In genomic region chr12:879641-880040, GRCh38 we compare ENCODE assay signal across 21 cellular contexts.
DNase-seq lines count a peak whose midpoint lies in the region; ATAC-seq, FAIRE-seq and TF ChIP-seq lines count a peak whose summit lies in the region.
"Had no signal": no experiment of that assay in that cellular context is flagged by ENCODE, and none has a peak within 500 bp of the region (broad histone marks: within the 10 kb centered on the region; RNA-seq: fewer than 3 reads in every experiment).

No MANE protein-coding gene starts in this region.

- H3K27me3 Mint-ChIP-seq in CD8-positive, alpha-beta memory T cell: no peaks in the 10 kb centered on the region
- H3K27me3 Mint-ChIP-seq in astrocyte (ENCODE audit: low read depth, unreplicated experiment): no peaks in the 10 kb centered on the region

- H3K9ac ChIP-seq in astrocyte (ENCODE audit: low read length): no peak overlapping the region

- no peak overlapping the region for H2AFZ ChIP-seq in astrocyte (ENCODE audit: low read depth, low read length)

- TF ChIP-seq CTCF in astrocyte (IDR thresholded peaks at IDR 0.05; ENCODE audit: insufficient read depth, low read depth, low read length): no peak

- no peak overlapping the region for H3K4me3 ChIP-seq in CD8-positive, alpha-beta memory T cell (ENCODE audit: low read length)
- no peak overlapping the region for H3K4me3 ChIP-seq in astrocyte (ENCODE audit: insufficient read depth, low read depth, low read length)
- H3K4me3 ChIP-seq: cardiac muscle cell, spleen, suprapubic skin had no signal

- peaks cover 2 to 81% (median 27%) of the 10 kb centered on the region in 3 donors for H3K36me3 Mint-ChIP-seq in CD8-positive, alpha-beta memory T cell
- H3K36me3 Mint-ChIP-seq in astrocyte (ENCODE audit: low read depth, unreplicated experiment): peaks cover 8% of the 10 kb centered on the region

- H3K27me3 ChIP-seq in CD8-positive, alpha-beta memory T cell (ENCODE audit: insufficient read depth, low read length, poor library complexity, severe bottlenecking): no peaks in the 10 kb centered on the region
- H3K27me3 ChIP-seq in astrocyte (ENCODE audit: insufficient read depth, low read length): no peaks in the 10 kb centered on the region
- H3K27me3 ChIP-seq: cardiac muscle cell, spleen, suprapubic skin had no signal

- peaks cover 55% of the 10 kb centered on the region for H3K36me3 ChIP-seq in CD8-positive, alpha-beta memory T cell (ENCODE audit: insufficient read depth, low read length)
- H3K36me3 ChIP-seq in astrocyte (ENCODE audit: insufficient read depth, low read length): peaks cover 46% of the 10 kb centered on the region

- peaks cover 0 to 4% (median 0%) of the 10 kb centered on the region in 3 donors for H3K4me1 Mint-ChIP-seq in CD8-positive, alpha-beta memory T cell
- peaks cover 21% of the 10 kb centered on the region for H3K4me1 Mint-ChIP-seq in astrocyte (ENCODE audit: low read depth, unreplicated experiment)

- ATAC-seq in HG03469 (IDR thresholded peaks at IDR 0.05; ENCODE audit: unreplicated experiment): no peak
- ATAC-seq in HG02610 (IDR thresholded peaks at IDR 0.05; ENCODE audit: unreplicated experiment): no peak
- ATAC-seq: CD8-positive, alpha-beta T cell; HepG2 had no signal

- H3K79me2 ChIP-seq in astrocyte (ENCODE audit: insufficient read depth, low read length): no peaks in the 10 kb centered on the region

- POLR2A ChIA-PET in CD8-positive, alpha-beta memory T cell (lab: Charles Lee): interaction anchor here (0.7 kb wide), 1 partner anchor 704 kb away, joined by 3 read pairs; no protein-coding TSS in a partner anchor

- no peak overlapping the region for H3K27ac ChIP-seq in CD8-positive, alpha-beta memory T cell (ENCODE audit: low read depth, low read length)
- H3K27ac ChIP-seq in astrocyte (ENCODE audit: low read depth, low read length): no peak overlapping the region
- H3K27ac ChIP-seq: cardiac muscle cell, epithelial cell of prostate, spleen, suprapubic skin had no signal

- no peaks in the 10 kb centered on the region for H4K20me1 ChIP-seq in astrocyte (ENCODE audit: insufficient read depth, low read length)

- H3K27ac Mint-ChIP-seq in CD8-positive, alpha-beta memory T cell: peak overlapping the region in 5 of 8 donors; percentile 33 to 76 (median 53)
- peak overlapping the region; percentile 43 for H3K27ac Mint-ChIP-seq in astrocyte (ENCODE audit: unreplicated experiment)
- H3K27ac Mint-ChIP-seq: activated T-helper 2 cell treated with anti-CD3 and anti-CD28 coated beads, Interferon-gamma antibody, Interleukin-2, Interleukin-4, amounts not matched to agents 10 μg/mL and 5 μg/mL and 100 μg/mL, durations not matched to agents 14 hours and 24 hours and 36 hours; CD8-positive, alpha-beta T cell had no signal

- no peaks in the 10 kb centered on the region for H3K4me1 ChIP-seq in CD8-positive, alpha-beta memory T cell (ENCODE audit: insufficient read depth, low read length)
- peaks cover 5% of the 10 kb centered on the region for H3K4me1 ChIP-seq in astrocyte (ENCODE audit: insufficient read depth, low read length)
- H3K4me1 ChIP-seq: spleen, suprapubic skin had no signal

- FAIRE-seq in HTR-8/SVneo (lab: Jason Lieb, UNC) (peak; percentile 63), astrocyte (lab: Jason Lieb, UNC) (no peak)
- FAIRE-seq: HepG2, RCC 7860 had no signal

- no peaks in the 10 kb centered on the region for H3K9me3 ChIP-seq in CD8-positive, alpha-beta memory T cell (ENCODE audit: low read length)
- no peaks in the 10 kb centered on the region for H3K9me3 ChIP-seq in astrocyte (ENCODE audit: insufficient read depth, low read depth, low read length)
- H3K9me3 ChIP-seq: spleen, suprapubic skin had no signal

- no peak overlapping the region for H3K4me2 ChIP-seq in astrocyte (ENCODE audit: low read length)

- no peaks in the 10 kb centered on the region for H3K9me3 Mint-ChIP-seq in CD8-positive, alpha-beta memory T cell
- H3K9me3 Mint-ChIP-seq in astrocyte (ENCODE audit: unreplicated experiment): no peaks in the 10 kb centered on the region
- H3K9me3 Mint-ChIP-seq: activated T-helper 2 cell treated with anti-CD3 and anti-CD28 coated beads, Interferon-gamma antibody, Interleukin-2, Interleukin-4, amounts not matched to agents 10 μg/mL and 5 μg/mL and 100 μg/mL, durations not matched to agents 14 hours and 24 hours and 36 hours; CD8-positive, alpha-beta T cell had no signal

- CTCF ChIA-PET in CD8-positive, alpha-beta memory T cell (lab: Charles Lee): interaction anchor here (1.2 kb wide), 1 partner anchor 10 kb away, joined by 3 read pairs; no protein-coding TSS in a partner anchor

- no peak overlapping the region for H3K4me3 Mint-ChIP-seq in CD8-positive, alpha-beta memory T cell
- H3K4me3 Mint-ChIP-seq in astrocyte (ENCODE audit: unreplicated experiment): no peak overlapping the region
- H3K4me3 Mint-ChIP-seq: CD8-positive, alpha-beta T cell had no signal

- no peak for DNase-seq in CD8-positive, alpha-beta memory T cell
- DNase-seq in HTR-8/SVneo (ENCODE audit: insufficient read length, low spot score) (no peak), astrocyte (ENCODE audit: low read depth) (peak; percentile 66), iris pigment epithelial cell (ENCODE audit: low read depth) (peak; percentile 53), GF-D8 (lab: John Stamatoyannopoulos, UW) (no peak), kidney tubule cell (ENCODE audit: low spot score) (no peak)
- DNase-seq: activated CD4-positive, alpha-beta T cell treated with anti-CD3 and anti-CD28 coated beads for 48 hours; CD8-positive, alpha-beta T cell; NCI-H1105; NCI-H524 treated with DMSO at 0.1 percent for 48 hours; occipital lobe; spleen; T-helper 2 cell had no signal

Comparison
In these comparisons a context has a peak if more than half of its experiments do, and no peak if none do; other contexts are left out.
1. DNase-seq: peak in astrocyte (single experiment) and iris pigment epithelial cell (single experiment); none in CD8-positive, alpha-beta memory T cell (0 of 5), HTR-8/SVneo (single experiment), GF-D8 (single experiment) and kidney tubule cell (single experiment).